In genomic region chr9:112112941-112113399, GRCh38 we compare ENCODE assay signal across 8 cellular contexts.
DNase-seq lines count a peak whose midpoint lies in the region; ATAC-seq, FAIRE-seq and TF ChIP-seq lines count a peak whose summit lies in the region.

No MANE protein-coding gene starts in this region.

- peaks cover 4% of the 10 kb centered on the region; the same call in 1 of the 2 replicates for H3K36me3 ChIP-seq in BE2C

- no peaks in the 10 kb centered on the region for H3K27me3 ChIP-seq in BE2C

- no peaks in the 10 kb centered on the region for H3K9me3 ChIP-seq in BE2C

- ATAC-seq in SK-N-SH treated with all-trans-retinoic acid at 6 μM for 48 hours (peak; percentile 82), esophagus mucosa (peak; percentile 72), GM18505 (IDR thresholded peaks at IDR 0.05; ENCODE audit: unreplicated experiment) (no peak), GM18909 (IDR thresholded peaks at IDR 0.05; ENCODE audit: poor library complexity, unreplicated experiment) (no peak)

- peak; percentile 54 for FAIRE-seq in GM19239 (lab: Jason Lieb, UNC)

- no peaks in the 10 kb centered on the region for H3K4me1 ChIP-seq in BE2C

- DNase-seq in BE2C (peak; percentile 23), GM19239 (ENCODE audit: insufficient read length, low spot score) (no peak), activated gamma-delta T cell treated with Interleukin-2 at 50 U/mL for 16 hours (no peak)
- DNase-seq in stimulated activated CD4-positive, alpha-beta T cell treated with anti-CD3 and anti-CD28 coated beads, Interleukin-2, amount 100 ng/mL, for 4 hours (ENCODE audit: low read depth): peak; percentile 4

- no peak for TF ChIP-seq POLR2A in GM18505 (IDR thresholded peaks at IDR 0.05; ENCODE audit: borderline replicate concordance, extremely low read depth, insufficient read depth, insufficient read length)

- H3K4me3 ChIP-seq in BE2C (ENCODE audit: low read depth, low read length): no peak overlapping the region

- peak; percentile 59 for TF ChIP-seq CTCF in BE2C (IDR thresholded peaks at IDR 0.05; ENCODE audit: low read depth, low read length)

TF ChIP-seq in SK-N-SH treated with all-trans-retinoic acid at 6 μM for 48 hours, 23 proteins besides CTCF, POLR2A, EP300 and RAD21:
- TF ChIP-seq ARNTL (CRISPR knock-in tag; IDR thresholded peaks at IDR 0.05; ENCODE audit: borderline replicate concordance, low read depth) (no peak), OSR1 (CRISPR knock-in tag; IDR thresholded peaks at IDR 0.05) (no peak), ZNF8 (CRISPR knock-in tag; IDR thresholded peaks at IDR 0.05) (no peak), CSDC2 (CRISPR knock-in tag; IDR thresholded peaks at IDR 0.05) (no peak), RARB (CRISPR knock-in tag; IDR thresholded peaks at IDR 0.05) (no peak), ZFP30 (CRISPR knock-in tag; IDR thresholded peaks at IDR 0.05) (no peak), CREB5 (CRISPR knock-in tag; IDR thresholded peaks at IDR 0.05; ENCODE audit: low read depth) (no peak), TOX (CRISPR knock-in tag; IDR thresholded peaks at IDR 0.05; ENCODE audit: borderline replicate concordance) (no peak), GLIS3 (CRISPR knock-in tag; IDR thresholded peaks at IDR 0.05) (no peak), ZNF565 (CRISPR knock-in tag; conservative IDR thresholded peaks at IDR 0.05; ENCODE audit: low read depth) (no peak), PATZ1 (CRISPR knock-in tag; IDR thresholded peaks at IDR 0.05; ENCODE audit: borderline replicate concordance) (no peak), TSHZ2 (CRISPR knock-in tag; IDR thresholded peaks at IDR 0.05) (no peak), ZFP3 (CRISPR knock-in tag; IDR thresholded peaks at IDR 0.05) (no peak), TCF4 (CRISPR knock-in tag; IDR thresholded peaks at IDR 0.05; ENCODE audit: borderline replicate concordance) (no peak), BACH2 (CRISPR knock-in tag; IDR thresholded peaks at IDR 0.05; ENCODE audit: borderline replicate concordance) (no peak), ISL1 (CRISPR knock-in tag; IDR thresholded peaks at IDR 0.05) (no peak), CSRNP3 (CRISPR knock-in tag; IDR thresholded peaks at IDR 0.05) (no peak), POU6F1 (CRISPR knock-in tag; IDR thresholded peaks at IDR 0.05; ENCODE audit: borderline replicate concordance, low read depth) (no peak)

Comparison
In these comparisons a context has a peak if more than half of its experiments do, and no peak if none do; other contexts are left out.
1. DNase-seq: peak in BE2C (single experiment) and stimulated activated CD4-positive, alpha-beta T cell treated with anti-CD3 and anti-CD28 coated beads, Interleukin-2, amount 100 ng/mL, for 4 hours (single experiment); none in GM19239 (single experiment) and activated gamma-delta T cell treated with Interleukin-2 at 50 U/mL for 16 hours (single experiment).
2. ATAC-seq: peak in SK-N-SH treated with all-trans-retinoic acid at 6 μM for 48 hours (single experiment) and esophagus mucosa (single experiment); none in GM18505 (single experiment) and GM18909 (single experiment).